ENCODE assay signal across 8 cellular contexts in genomic region chr2:68062680-68063387, GRCh38. TPM values are rescaled to one million over a fixed set of nuclear protein-coding genes. Genes with fewer than 3 reads are reported as not detected.
DNase-seq lines count a peak whose midpoint lies in the region; ATAC-seq and FAIRE-seq lines count a peak whose summit lies in the region.

Gene C1D, minus strand, starts transcription at chr2:68063004. Its CDS starts 15,694 bp downstream, at chr2:68047310.

- H2BK12ac ChIP-seq in mesenchymal stem cell (ENCODE audit: low read length in 2 of 2) = no peak within 1 kb of the TSS

- peak within 1 kb of the TSS; percentile 67 for H2BK15ac ChIP-seq in mesenchymal stem cell (ENCODE audit: low read depth, poor library complexity, severe bottlenecking)

- peak within 1 kb of the TSS; percentile 100 for H3K4me3 ChIP-seq in endocrine pancreas (ENCODE audit: control insufficient read depth, insufficient read depth, low read length)
- H3K4me3 ChIP-seq in mesenchymal stem cell (ENCODE audit: insufficient read depth in 1 of 2, low read depth in 1 of 2, low read length in 2 of 2) = peak within 1 kb of the TSS; percentile 87 to 98

- H2AK5ac ChIP-seq in mesenchymal stem cell (ENCODE audit: low read length, severe bottlenecking) = no peak within 1 kb of the TSS

- H3K9ac ChIP-seq in endocrine pancreas (ENCODE audit: control insufficient read depth, insufficient read depth, low read length) = peak within 1 kb of the TSS; percentile 100
- peak within 1 kb of the TSS; percentile 99 for H3K9ac ChIP-seq in mesenchymal stem cell (ENCODE audit: low read length)

- H3K27me3 ChIP-seq in endocrine pancreas (ENCODE audit: control insufficient read depth, insufficient read depth, low read length) (no peaks in the 10 kb centered on the region), mesenchymal stem cell (ENCODE audit: control insufficient read depth in 1 of 2, insufficient read depth in 1 of 2, low read length in 2 of 2) (no peaks in the 10 kb centered on the region)

- H3K23ac ChIP-seq in mesenchymal stem cell (ENCODE audit: low read length in 2 of 2) = no peak within 1 kb of the TSS

- H3K79me1 ChIP-seq in mesenchymal stem cell (replicated peaks; ENCODE audit: low read length, poor library complexity, severe bottlenecking) = peaks cover 4% of the 10 kb centered on the region

- no peaks in the 10 kb centered on the region for H3K36me3 ChIP-seq in endocrine pancreas (ENCODE audit: control insufficient read depth, insufficient read depth, low read length)
- no peaks in the 10 kb centered on the region for H3K36me3 ChIP-seq in mesenchymal stem cell (ENCODE audit: control insufficient read depth in 1 of 2, insufficient read depth in 2 of 2, low read depth in 1 of 2, low read length in 2 of 2)

- peak within 1 kb of the TSS; percentile 96 for H3K18ac ChIP-seq in mesenchymal stem cell (ENCODE audit: low read depth in 1 of 2, low read length in 2 of 2)

- H3K27ac ChIP-seq in mesenchymal stem cell (ENCODE audit: low read length, poor library complexity, severe bottlenecking) = peak within 1 kb of the TSS; percentile 99

- H2BK120ac ChIP-seq in mesenchymal stem cell (ENCODE audit: low read depth, low read length) = peak within 1 kb of the TSS; percentile 19

- peak; percentile 95 for ATAC-seq in GM21360 (IDR thresholded peaks at IDR 0.05; ENCODE audit: unreplicated experiment)

- peaks cover 17% of the 10 kb centered on the region for H3K4me1 ChIP-seq in endocrine pancreas (ENCODE audit: control insufficient read depth, insufficient read depth, low read length)
- no peaks in the 10 kb centered on the region for H3K4me1 ChIP-seq in mesenchymal stem cell (ENCODE audit: control insufficient read depth, insufficient read depth, low read depth, low read length)

- peak within 1 kb of the TSS in 1 of 2 experiments; percentile 70 for H3K14ac ChIP-seq in mesenchymal stem cell (ENCODE audit: low read length in 2 of 2)

- H4K91ac ChIP-seq in mesenchymal stem cell (ENCODE audit: low read length) = peak within 1 kb of the TSS; percentile 75

- no peaks in the 10 kb centered on the region for H3K9me3 ChIP-seq in endocrine pancreas (ENCODE audit: control insufficient read depth, low read length)
- H3K9me3 ChIP-seq in mesenchymal stem cell (ENCODE audit: control insufficient read depth, low read length) = no peaks in the 10 kb centered on the region

- peak within 1 kb of the TSS in 1 of 2 experiments; percentile 78 for H3K4ac ChIP-seq in mesenchymal stem cell (ENCODE audit: low read depth in 1 of 2, low read length in 2 of 2)

- peak within 1 kb of the TSS; percentile 97 for H4K8ac ChIP-seq in mesenchymal stem cell (ENCODE audit: low read length)

- H2BK5ac ChIP-seq in mesenchymal stem cell (ENCODE audit: low read depth, low read length, poor library complexity, severe bottlenecking) = no peak within 1 kb of the TSS

- peak; percentile 57 for FAIRE-seq in HTR-8/SVneo (lab: Jason Lieb, UNC)

- peak within 1 kb of the TSS; percentile 81 for H2AFZ ChIP-seq in mesenchymal stem cell (ENCODE audit: low read depth, low read length)

- H3K4me2 ChIP-seq in mesenchymal stem cell (ENCODE audit: low read length, poor library complexity, severe bottlenecking) = peak within 1 kb of the TSS; percentile 78

- DNase-seq in COLO668 (lab: John Stamatoyannopoulos, UW; ENCODE audit: unreplicated experiment) = peak; percentile 94
- peak; percentile 88 for DNase-seq in HTR-8/SVneo (ENCODE audit: insufficient read length, low spot score)
- DNase-seq in NOMO-1 treated with dmso at 0.1 percent for 144 hours (lab: John Stamatoyannopoulos, UW; ENCODE audit: unreplicated experiment) = peak; percentile 93
- peak; percentile 77 to 94 (median 90) for DNase-seq in activated CD8-positive, alpha-beta memory T cell treated with anti-CD3 and anti-CD28 coated beads for 48 hours (ENCODE audit: low read depth in 2 of 3, low spot score in 2 of 3)
- peak; percentile 93 for DNase-seq in mesenchymal stem cell
- peak; percentile 82 for DNase-seq in stimulated activated CD8-positive, alpha-beta memory T cell treated with anti-CD3 and anti-CD28 coated beads, Interleukin-12 subunit alpha, Interleukin-12 subunit beta, amount 100 ng/mL, for 4 hours (ENCODE audit: low read depth)

- under 1% methylated on average over 26 of the region's 34 CpGs for WGBS in mesenchymal stem cell

RNA-seq across cellular contexts. Expression of gene C1D, which starts in this region (rescaled TPM):
- polyA plus RNA-seq in mesenchymal stem cell (2013, experiment 1 of 2) = 28.9 TPM
- 30.1 TPM for polyA plus RNA-seq in mesenchymal stem cell (2013, experiment 2 of 2)

Comparison
In these comparisons a context has a peak if more than half of its experiments do, and no peak if none do; other contexts are left out.
1. Peak in every context shown above with its lines: DNase-seq, ATAC-seq, H3K4me3 ChIP-seq and H3K27ac ChIP-seq.